Comparison of ENCODE assay signal across 1 cellular context in the genomic region with DNA sequence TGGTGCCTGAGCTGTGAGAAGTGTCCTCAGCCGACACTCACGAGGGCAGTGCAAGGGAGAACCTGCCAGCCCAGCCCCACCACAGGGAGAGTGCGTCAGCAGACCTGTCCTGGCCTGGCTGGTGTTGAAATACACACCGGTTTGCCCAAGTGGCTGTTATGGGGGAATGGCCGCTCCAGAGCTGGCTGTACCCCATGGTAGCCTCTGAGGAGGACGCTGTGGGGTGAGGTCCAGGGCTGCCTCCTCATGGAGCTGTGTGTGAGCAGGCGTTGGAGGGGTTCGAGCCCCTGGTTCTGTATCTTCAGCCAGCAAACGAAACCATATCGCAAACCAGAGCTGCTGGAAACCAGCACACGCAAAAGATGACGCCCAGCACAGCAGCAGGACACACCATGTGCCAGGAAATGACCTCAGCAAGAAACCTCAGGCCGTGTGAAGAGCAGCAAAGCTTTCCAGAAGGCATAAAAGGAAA.
TF ChIP-seq lines count a peak whose summit lies in the region.

No MANE protein-coding gene starts in this region.

TF ChIP-seq in K562, 482 proteins besides CTCF, POLR2A, EP300 and RAD21 (continued from another document and continues in another):
- TF ChIP-seq, protein P1, sequence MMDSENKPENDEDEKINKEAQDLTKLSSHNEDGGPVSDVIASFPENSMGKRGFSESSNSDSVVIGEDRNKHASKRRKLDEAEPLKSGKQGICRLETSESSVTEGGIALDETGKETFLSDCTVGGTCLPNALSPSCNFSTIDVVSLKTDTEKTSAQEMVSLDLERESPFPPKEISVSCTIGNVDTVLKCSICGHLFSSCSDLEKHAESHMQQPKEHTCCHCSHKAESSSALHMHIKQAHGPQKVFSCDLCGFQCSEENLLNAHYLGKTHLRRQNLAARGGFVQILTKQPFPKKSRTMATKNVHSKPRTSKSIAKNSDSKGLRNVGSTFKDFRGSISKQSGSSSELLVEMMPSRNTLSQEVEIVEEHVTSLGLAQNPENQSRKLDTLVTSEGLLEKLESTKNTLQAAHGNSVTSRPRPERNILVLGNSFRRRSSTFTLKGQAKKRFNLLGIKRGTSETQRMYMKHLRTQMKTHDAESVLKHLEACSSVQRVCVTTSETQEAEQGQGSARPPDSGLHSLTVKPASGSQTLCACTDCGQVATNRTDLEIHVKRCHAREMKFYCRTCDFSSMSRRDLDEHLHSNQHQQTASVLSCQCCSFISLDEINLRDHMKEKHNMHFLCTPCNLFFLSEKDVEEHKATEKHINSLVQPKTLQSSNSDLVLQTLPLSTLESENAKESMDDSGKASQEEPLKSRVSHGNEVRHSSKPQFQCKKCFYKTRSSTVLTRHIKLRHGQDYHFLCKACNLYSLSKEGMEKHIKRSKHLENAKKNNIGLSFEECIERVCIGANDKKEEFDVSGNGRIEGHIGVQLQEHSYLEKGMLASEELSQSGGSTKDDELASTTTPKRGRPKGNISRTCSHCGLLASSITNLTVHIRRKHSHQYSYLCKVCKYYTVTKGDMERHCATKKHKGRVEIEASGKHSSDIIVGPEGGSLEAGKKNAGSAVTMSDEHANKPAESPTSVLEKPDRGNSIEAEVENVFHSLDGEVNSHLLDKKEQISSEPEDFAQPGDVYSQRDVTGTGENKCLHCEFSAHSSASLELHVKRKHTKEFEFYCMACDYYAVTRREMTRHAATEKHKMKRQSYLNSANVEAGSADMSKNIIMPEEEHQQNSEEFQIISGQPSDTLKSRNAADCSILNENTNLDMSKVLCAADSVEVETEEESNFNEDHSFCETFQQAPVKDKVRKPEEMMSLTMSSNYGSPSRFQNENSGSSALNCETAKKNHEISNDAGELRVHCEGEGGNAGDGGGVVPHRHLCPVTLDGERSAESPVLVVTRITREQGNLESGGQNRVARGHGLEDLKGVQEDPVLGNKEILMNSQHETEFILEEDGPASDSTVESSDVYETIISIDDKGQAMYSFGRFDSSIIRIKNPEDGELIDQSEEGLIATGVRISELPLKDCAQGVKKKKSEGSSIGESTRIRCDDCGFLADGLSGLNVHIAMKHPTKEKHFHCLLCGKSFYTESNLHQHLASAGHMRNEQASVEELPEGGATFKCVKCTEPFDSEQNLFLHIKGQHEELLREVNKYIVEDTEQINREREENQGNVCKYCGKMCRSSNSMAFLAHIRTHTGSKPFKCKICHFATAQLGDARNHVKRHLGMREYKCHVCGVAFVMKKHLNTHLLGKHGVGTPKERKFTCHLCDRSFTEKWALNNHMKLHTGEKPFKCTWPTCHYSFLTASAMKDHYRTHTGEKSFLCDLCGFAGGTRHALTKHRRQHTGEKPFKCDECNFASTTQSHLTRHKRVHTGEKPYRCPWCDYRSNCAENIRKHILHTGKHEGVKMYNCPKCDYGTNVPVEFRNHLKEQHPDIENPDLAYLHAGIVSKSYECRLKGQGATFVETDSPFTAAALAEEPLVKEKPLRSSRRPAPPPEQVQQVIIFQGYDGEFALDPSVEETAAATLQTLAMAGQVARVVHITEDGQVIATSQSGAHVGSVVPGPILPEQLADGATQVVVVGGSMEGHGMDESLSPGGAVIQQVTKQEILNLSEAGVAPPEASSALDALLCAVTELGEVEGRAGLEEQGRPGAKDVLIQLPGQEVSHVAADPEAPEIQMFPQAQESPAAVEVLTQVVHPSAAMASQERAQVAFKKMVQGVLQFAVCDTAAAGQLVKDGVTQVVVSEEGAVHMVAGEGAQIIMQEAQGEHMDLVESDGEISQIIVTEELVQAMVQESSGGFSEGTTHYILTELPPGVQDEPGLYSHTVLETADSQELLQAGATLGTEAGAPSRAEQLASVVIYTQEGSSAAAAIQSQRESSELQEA (IDR thresholded peaks at IDR 0.05; ENCODE audit: low read depth) = no peak
- TF ChIP-seq SREBF1 (IDR thresholded peaks at IDR 0.05; ENCODE audit: borderline replicate concordance, low read depth, low read length) (no peak), HEY1 (CRISPR knock-in tag; IDR thresholded peaks at IDR 0.05; ENCODE audit: borderline replicate concordance) (no peak), GABPA (tag; conservative IDR thresholded peaks at IDR 0.05; ENCODE audit: low read depth) (peak; percentile 44; the same call in 1 of the 2 replicates), HNRNPUL1 (IDR thresholded peaks at IDR 0.05; ENCODE audit: low read length) (no peak), PKNOX1 (IDR thresholded peaks at IDR 0.05) (no peak), NFATC3 (IDR thresholded peaks at IDR 0.05) (no peak), GATA2 (CRISPR knock-in tag; IDR thresholded peaks at IDR 0.05) (no peak), NR2F6 (CRISPR knock-in tag; IDR thresholded peaks at IDR 0.05) (no peak), ZNF140 (CRISPR knock-in tag; IDR thresholded peaks at IDR 0.05) (no peak), HDGF (IDR thresholded peaks at IDR 0.05) (no peak), SRSF7 (optimal IDR thresholded peaks at IDR 0.05; ENCODE audit: low read depth, low read length) (no peak), COPS2 (conservative IDR thresholded peaks at IDR 0.05) (no peak), CAMTA2 (CRISPR knock-in tag; conservative IDR thresholded peaks at IDR 0.05) (no peak), DMBX1 (CRISPR knock-in tag; IDR thresholded peaks at IDR 0.05; ENCODE audit: borderline replicate concordance) (0 out of 2 replicates have a peak, but pooled peaks have one; percentile 34), THRA (IDR thresholded peaks at IDR 0.05) (no peak), SAP30 (IDR thresholded peaks at IDR 0.05; ENCODE audit: borderline replicate concordance, insufficient read depth, low read depth, low read length, poor library complexity, severe bottlenecking) (no peak), MAX (CRISPR knock-in tag; IDR thresholded peaks at IDR 0.05) (peak; percentile 73), AFF4 (CRISPR knock-in tag; IDR thresholded peaks at IDR 0.05) (no peak), CREB3 (tag; conservative IDR thresholded peaks at IDR 0.05; ENCODE audit: low read depth) (no peak), FOXK2 (conservative IDR thresholded peaks at IDR 0.05 in 1 of 2, IDR thresholded peaks at IDR 0.05 in 1 of 2; ENCODE audit: low read depth in 2 of 2) (no peak), TGIF2 (CRISPR knock-in tag; IDR thresholded peaks at IDR 0.05) (no peak), ZBTB7A (IDR thresholded peaks at IDR 0.05; ENCODE audit: borderline replicate concordance, control insufficient read depth, low read depth, low read length) (no peak), DIDO1 (tag; IDR thresholded peaks at IDR 0.05; ENCODE audit: low read depth) (no peak), USF1 (CRISPR knock-in tag; IDR thresholded peaks at IDR 0.05) (no peak), ZNF175 (CRISPR knock-in tag; IDR thresholded peaks at IDR 0.05; ENCODE audit: low read depth) (0 out of 2 replicates have a peak, but pooled peaks have one; percentile 61), DDX20 (tag; IDR thresholded peaks at IDR 0.05; ENCODE audit: low read depth) (no peak), HNRNPLL (IDR thresholded peaks at IDR 0.05; ENCODE audit: low read depth, low read length, poor library complexity, severe bottlenecking) (no peak), ZBTB26 (CRISPR knock-in tag; IDR thresholded peaks at IDR 0.05) (no peak), EP400 (IDR thresholded peaks at IDR 0.05) (peak; percentile 18; the same call in 1 of the 2 replicates), ATF1 (CRISPR knock-in tag; IDR thresholded peaks at IDR 0.05) (no peak), ATF1 (tag; IDR thresholded peaks at IDR 0.05) (0 out of 2 replicates have a peak, but pooled peaks have one; percentile 16), ETV1 (tag; conservative IDR thresholded peaks at IDR 0.05; ENCODE audit: low read depth) (peak; percentile 23; the same call in 1 of the 2 replicates)
- TF ChIP-seq, protein P2, sequence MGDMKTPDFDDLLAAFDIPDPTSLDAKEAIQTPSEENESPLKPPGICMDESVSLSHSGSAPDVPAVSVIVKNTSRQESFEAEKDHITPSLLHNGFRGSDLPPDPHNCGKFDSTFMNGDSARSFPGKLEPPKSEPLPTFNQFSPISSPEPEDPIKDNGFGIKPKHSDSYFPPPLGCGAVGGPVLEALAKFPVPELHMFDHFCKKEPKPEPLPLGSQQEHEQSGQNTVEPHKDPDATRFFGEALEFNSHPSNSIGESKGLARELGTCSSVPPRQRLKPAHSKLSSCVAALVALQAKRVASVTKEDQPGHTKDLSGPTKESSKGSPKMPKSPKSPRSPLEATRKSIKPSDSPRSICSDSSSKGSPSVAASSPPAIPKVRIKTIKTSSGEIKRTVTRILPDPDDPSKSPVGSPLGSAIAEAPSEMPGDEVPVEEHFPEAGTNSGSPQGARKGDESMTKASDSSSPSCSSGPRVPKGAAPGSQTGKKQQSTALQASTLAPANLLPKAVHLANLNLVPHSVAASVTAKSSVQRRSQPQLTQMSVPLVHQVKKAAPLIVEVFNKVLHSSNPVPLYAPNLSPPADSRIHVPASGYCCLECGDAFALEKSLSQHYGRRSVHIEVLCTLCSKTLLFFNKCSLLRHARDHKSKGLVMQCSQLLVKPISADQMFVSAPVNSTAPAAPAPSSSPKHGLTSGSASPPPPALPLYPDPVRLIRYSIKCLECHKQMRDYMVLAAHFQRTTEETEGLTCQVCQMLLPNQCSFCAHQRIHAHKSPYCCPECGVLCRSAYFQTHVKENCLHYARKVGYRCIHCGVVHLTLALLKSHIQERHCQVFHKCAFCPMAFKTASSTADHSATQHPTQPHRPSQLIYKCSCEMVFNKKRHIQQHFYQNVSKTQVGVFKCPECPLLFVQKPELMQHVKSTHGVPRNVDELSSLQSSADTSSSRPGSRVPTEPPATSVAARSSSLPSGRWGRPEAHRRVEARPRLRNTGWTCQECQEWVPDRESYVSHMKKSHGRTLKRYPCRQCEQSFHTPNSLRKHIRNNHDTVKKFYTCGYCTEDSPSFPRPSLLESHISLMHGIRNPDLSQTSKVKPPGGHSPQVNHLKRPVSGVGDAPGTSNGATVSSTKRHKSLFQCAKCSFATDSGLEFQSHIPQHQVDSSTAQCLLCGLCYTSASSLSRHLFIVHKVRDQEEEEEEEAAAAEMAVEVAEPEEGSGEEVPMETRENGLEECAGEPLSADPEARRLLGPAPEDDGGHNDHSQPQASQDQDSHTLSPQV (IDR thresholded peaks at IDR 0.05) = peak; percentile 86; the same call in 1 of the 2 replicates
